Comparison of ENCODE assay signal across 9 cellular contexts in genomic region chr1:56709269-56709880, GRCh38.
DNase-seq lines count a peak whose midpoint lies in the region; ATAC-seq, FAIRE-seq and TF ChIP-seq lines count a peak whose summit lies in the region.
"Had no signal": no experiment of that assay in that cellular context is flagged by ENCODE, and none has a peak within 500 bp of the region (broad histone marks: within the 10 kb centered on the region; RNA-seq: fewer than 3 reads in every experiment).

No MANE protein-coding gene starts in this region.

- H3K4me2 ChIP-seq in SU-DHL-6 (ENCODE audit: low read depth, low read length, poor library complexity, severe bottlenecking): no peak overlapping the region

- H3K9me2 ChIP-seq in SU-DHL-6 (replicated peaks; ENCODE audit: insufficient read depth, low read length): no peaks in the 10 kb centered on the region

- H3K27me3 ChIP-seq in SU-DHL-6 (ENCODE audit: low read length): no peaks in the 10 kb centered on the region

- H2AFZ ChIP-seq in SU-DHL-6 (ENCODE audit: low read depth, low read length, severe bottlenecking): no peak overlapping the region

- no peak overlapping the region for H3K4me3 ChIP-seq in SU-DHL-6 (ENCODE audit: insufficient read depth, low read length, poor library complexity, severe bottlenecking)

- H4K20me1 ChIP-seq in SU-DHL-6 (ENCODE audit: low read depth, low read length): no peaks in the 10 kb centered on the region

- H3K36me3 Mint-ChIP-seq in activated T-cell treated with anti-CD3 and anti-CD28 coated beads, Interleukin-2, amount 50 U/mL, for 24 hours (ENCODE audit: low read depth): no peaks in the 10 kb centered on the region

- DNase-seq in DMS153 treated with DMSO at 0.1 percent for 48 hours (lab: John Stamatoyannopoulos, UW; ENCODE audit: unreplicated experiment) (peak; percentile 74), NCI-H128 (lab: John Stamatoyannopoulos, UW; ENCODE audit: unreplicated experiment) (peak; percentile 35), frontal cortex (ENCODE audit: low spot score in 2 of 2) (peak in 1 of 2 donors; percentile 16), pulmonary artery endothelial cell (ENCODE audit: low read depth, low spot score) (peak; percentile 7)
- no peak for DNase-seq in activated T-cell treated with anti-CD3 and anti-CD28 coated beads, Interleukin-2, amount 50 U/mL, for 24 hours
- DNase-seq in effector CD8-positive, alpha-beta T cell (lab: John Stamatoyannopoulos, UW): no peak
- DNase-seq: activated B cell treated with CpG ODN at 0.5 μM for 24 hours had no signal

- peaks cover 32% of the 10 kb centered on the region for H3K27me3 Mint-ChIP-seq in activated T-cell treated with anti-CD3 and anti-CD28 coated beads, Interleukin-2, amount 50 U/mL, for 24 hours

- H3K4me1 Mint-ChIP-seq in activated T-cell treated with anti-CD3 and anti-CD28 coated beads, Interleukin-2, amount 50 U/mL, for 24 hours (ENCODE audit: low read depth): no peaks in the 10 kb centered on the region
- H3K4me1 Mint-ChIP-seq: activated B cell treated with CpG ODN at 0.5 μM for 24 hours had no signal

- peak; percentile 34 for TF ChIP-seq CTCF in SU-DHL-6 (IDR thresholded peaks at IDR 0.05; ENCODE audit: insufficient read depth, low read length, poor library complexity, severe bottlenecking)

- no peak overlapping the region for H3K27ac Mint-ChIP-seq in activated T-cell treated with anti-CD3 and anti-CD28 coated beads, Interleukin-2, amount 50 U/mL, for 24 hours
- H3K27ac Mint-ChIP-seq: activated B cell treated with CpG ODN at 0.5 μM for 24 hours had no signal

- no peaks in the 10 kb centered on the region for H3K36me3 ChIP-seq in SU-DHL-6 (ENCODE audit: low read length)

- peak; percentile 91 for FAIRE-seq in frontal cortex (lab: Jason Lieb, UNC)

- ATAC-seq in GM21528 (IDR thresholded peaks at IDR 0.05; ENCODE audit: low FRiP score, unreplicated experiment): peak; percentile 76

- no peaks in the 10 kb centered on the region for H3K9me3 Mint-ChIP-seq in activated T-cell treated with anti-CD3 and anti-CD28 coated beads, Interleukin-2, amount 50 U/mL, for 24 hours
- H3K9me3 Mint-ChIP-seq: activated B cell treated with CpG ODN at 0.5 μM for 24 hours had no signal

- H3K4me3 Mint-ChIP-seq in activated T-cell treated with anti-CD3 and anti-CD28 coated beads, Interleukin-2, amount 50 U/mL, for 24 hours: no peak overlapping the region
- H3K4me3 Mint-ChIP-seq: activated B cell treated with CpG ODN at 0.5 μM for 24 hours had no signal

- H3K9ac ChIP-seq in SU-DHL-6 (ENCODE audit: low read length): no peak overlapping the region

- no peaks in the 10 kb centered on the region for H3K9me3 ChIP-seq in SU-DHL-6 (ENCODE audit: insufficient read depth, low read length)

- H3K27ac ChIP-seq in SU-DHL-6 (ENCODE audit: low read depth, low read length): no peak overlapping the region

- no peaks in the 10 kb centered on the region for H3F3A ChIP-seq in SU-DHL-6 (ENCODE audit: insufficient read depth)

- no peaks in the 10 kb centered on the region for H3K79me2 ChIP-seq in SU-DHL-6 (ENCODE audit: insufficient read depth, low read length)

Comparison
In these comparisons a context has a peak if more than half of its experiments do, and no peak if none do; other contexts are left out.
1. DNase-seq: peak in DMS153 treated with DMSO at 0.1 percent for 48 hours (single experiment), NCI-H128 (single experiment) and pulmonary artery endothelial cell (single experiment); none in activated T-cell treated with anti-CD3 and anti-CD28 coated beads, Interleukin-2, amount 50 U/mL, for 24 hours (single experiment) and effector CD8-positive, alpha-beta T cell (single experiment).